8 cellular contexts compared by ENCODE assay signal in genomic region chr10:50396491-50397311, GRCh38.
DNase-seq lines count a peak whose midpoint lies in the region; ATAC-seq and TF ChIP-seq lines count a peak whose summit lies in the region.

No MANE protein-coding gene starts in this region.

- ATAC-seq in GM21360 (IDR thresholded peaks at IDR 0.05; ENCODE audit: unreplicated experiment) (peak; percentile 89), HG03575 (IDR thresholded peaks at IDR 0.05; ENCODE audit: extremely low read depth, insufficient number of reproducible peaks, low FRiP score, unreplicated experiment) (peak; percentile 63)

- H3K36me3 ChIP-seq in ovary: no peaks in the 10 kb centered on the region

- no peak for TF ChIP-seq EP300 in ovary (IDR thresholded peaks at IDR 0.05)

- peak; percentile 51 for DNase-seq in GM03348 (ENCODE audit: low spot score)
- DNase-seq in glomerular visceral epithelial cell (ENCODE audit: extremely low spot score): peak; percentile 39
- no peak for DNase-seq in NCI-H2171 (lab: John Stamatoyannopoulos, UW)
- no peak for DNase-seq in DMS79 (lab: John Stamatoyannopoulos, UW)
- no peak for DNase-seq in activated CD8-positive, alpha-beta memory T cell treated with anti-CD3 and anti-CD28 coated beads, Interleukin-2, amount 50 U/mL, for 48 hours
- DNase-seq in ovary: no peak

- no peaks in the 10 kb centered on the region for H3K27me3 ChIP-seq in ovary

- 75 to 89% (median 83%) methylated on average over 7 of the region's 7 CpGs for WGBS in ovary, 3 donors

- H3K4me3 ChIP-seq in ovary: no peak overlapping the region

- no peaks in the 10 kb centered on the region for H3K4me1 ChIP-seq in ovary (ENCODE audit: insufficient read depth)

- H3K27ac ChIP-seq in ovary: no peak overlapping the region

- H3K9me3 ChIP-seq in ovary: no peaks in the 10 kb centered on the region

- intact Hi-C loops in ovary (cut with DNase I): no loop called here

- TF ChIP-seq POLR2A in ovary (IDR thresholded peaks at IDR 0.05): no peak

- TF ChIP-seq CTCF in ovary (IDR thresholded peaks at IDR 0.05): no peak

Comparison
In these comparisons a context has a peak if more than half of its experiments do, and no peak if none do; other contexts are left out.
1. DNase-seq: peak in GM03348 (single experiment) and glomerular visceral epithelial cell (single experiment); none in NCI-H2171 (single experiment), DMS79 (single experiment), activated CD8-positive, alpha-beta memory T cell treated with anti-CD3 and anti-CD28 coated beads, Interleukin-2, amount 50 U/mL, for 48 hours (single experiment) and ovary (0 of 5).